In the genomic region with DNA sequence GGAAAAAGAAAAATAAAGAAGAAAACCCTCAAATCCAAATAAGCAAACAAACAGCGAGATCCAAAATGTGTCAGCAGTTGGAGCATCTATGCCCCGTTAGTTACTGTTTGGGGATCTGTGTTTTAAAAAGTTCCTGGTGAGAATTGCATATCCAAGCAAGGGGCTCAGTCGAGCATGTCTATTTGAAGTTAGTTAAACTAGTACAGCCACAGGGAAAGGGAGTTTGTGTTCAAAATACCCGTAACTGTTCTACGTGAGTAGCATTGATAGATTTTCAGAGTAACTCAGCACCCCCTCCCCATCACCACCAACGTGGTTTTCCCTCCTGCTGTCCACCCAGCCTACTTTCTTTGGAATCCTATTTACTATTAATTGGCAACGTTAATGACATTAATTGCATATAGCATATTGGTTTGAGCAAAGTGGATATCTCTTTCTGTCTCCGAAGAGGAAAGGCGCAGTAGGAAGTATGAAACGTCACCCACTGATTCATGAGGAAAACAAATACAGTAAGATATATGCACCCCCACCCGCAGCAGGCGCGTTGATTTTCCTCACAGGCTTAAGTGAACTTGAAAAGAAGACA, we compare ENCODE assay signal across 8 cellular contexts. TPM values are rescaled to one million over a fixed set of nuclear protein-coding genes. Genes with fewer than 3 reads are reported as not detected.
DNase-seq lines count a peak whose midpoint lies in the region; ATAC-seq and TF ChIP-seq lines count a peak whose summit lies in the region.

No MANE protein-coding gene starts in this region.

- TF ChIP-seq CTCF in nephron (IDR thresholded peaks at IDR 0.05; ENCODE audit: unreplicated experiment in 3 of 3) (no peak), foreskin keratinocyte (conservative IDR thresholded peaks at IDR 0.05) (no peak)

- peak overlapping the region; percentile 87 for H3K9ac ChIP-seq in ES-I3 (ENCODE audit: low read depth, low read length)
- peak overlapping the region in 1 of 2 donors; percentile 14 for H3K9ac ChIP-seq in duodenal mucosa (ENCODE audit: low read depth in 1 of 2, low read length in 2 of 2)

- ATAC-seq in foreskin keratinocyte = no peak

- no peaks in the 10 kb centered on the region for H3K36me3 Mint-ChIP-seq in nephron (ENCODE audit: low read depth)

- H3K9me3 ChIP-seq in ES-I3 (ENCODE audit: control insufficient read depth, insufficient read depth, low read length) (no peaks in the 10 kb centered on the region), duodenal mucosa (ENCODE audit: control insufficient read depth in 1 of 2, low read length in 2 of 2) (no peaks in the 10 kb centered on the region)

- peak overlapping the region; percentile 92 to 97 (median 96) for H3K4me3 Mint-ChIP-seq in nephron

- H3K9me3 Mint-ChIP-seq in nephron = no peaks in the 10 kb centered on the region

- peaks cover 19% of the 10 kb centered on the region for H3K4me1 Mint-ChIP-seq in nephron

- H3K36me3 ChIP-seq in ES-I3 (ENCODE audit: insufficient read depth, low read length) (no peaks in the 10 kb centered on the region), duodenal mucosa (ENCODE audit: control insufficient read depth in 1 of 2, insufficient read depth in 2 of 2, low read length in 2 of 2) (no peaks in the 10 kb centered on the region)

- H3K27me3 ChIP-seq in duodenal mucosa (ENCODE audit: control insufficient read depth in 1 of 2, insufficient read depth in 2 of 2, low read length in 2 of 2) = peaks cover 21 to 53% of the 10 kb centered on the region in 2 donors
- peaks cover 66% of the 10 kb centered on the region for H3K27me3 ChIP-seq in foreskin keratinocyte

- H3K27ac ChIP-seq in duodenal mucosa (ENCODE audit: low read depth, low read length) (peak overlapping the region; percentile 63), foreskin keratinocyte (no peak overlapping the region)

- DNase-seq in NCI-H748 (lab: John Stamatoyannopoulos, UW; ENCODE audit: unreplicated experiment) (peak; percentile 56), MV-4-11 (lab: John Stamatoyannopoulos, UW) (no peak), UCSD-AML1 (lab: John Stamatoyannopoulos, UW; ENCODE audit: unreplicated experiment) (no peak), ecto neural progenitor cell (ENCODE audit: low spot score) (no peak), foreskin keratinocyte (no peak)

- peak overlapping the region; percentile 89 to 98 (median 96) for H3K27ac Mint-ChIP-seq in nephron

- H3K27me3 Mint-ChIP-seq in nephron (ENCODE audit: low read depth) = peaks cover 66% of the 10 kb centered on the region

- H3K4me1 ChIP-seq in ES-I3 (ENCODE audit: insufficient read depth, low read length) (peaks cover 27% of the 10 kb centered on the region), duodenal mucosa (ENCODE audit: control insufficient read depth in 1 of 2, insufficient read depth in 2 of 2, low read length in 2 of 2) (peaks cover 2 to 12% of the 10 kb centered on the region in 2 donors), foreskin keratinocyte (no peaks in the 10 kb centered on the region)

- H3K4me3 ChIP-seq in duodenal mucosa (ENCODE audit: low read depth in 1 of 2, low read length in 2 of 2) = peak overlapping the region; percentile 6 to 57

RNA-seq across cellular contexts. Expression of a gene that starts 1.5 kb away (rescaled TPM):
- total RNA-seq in foreskin keratinocyte = not detected in 2 replicates
- polyA plus RNA-seq in foreskin keratinocyte = not detected in 2 replicates
